In the genomic region with DNA sequence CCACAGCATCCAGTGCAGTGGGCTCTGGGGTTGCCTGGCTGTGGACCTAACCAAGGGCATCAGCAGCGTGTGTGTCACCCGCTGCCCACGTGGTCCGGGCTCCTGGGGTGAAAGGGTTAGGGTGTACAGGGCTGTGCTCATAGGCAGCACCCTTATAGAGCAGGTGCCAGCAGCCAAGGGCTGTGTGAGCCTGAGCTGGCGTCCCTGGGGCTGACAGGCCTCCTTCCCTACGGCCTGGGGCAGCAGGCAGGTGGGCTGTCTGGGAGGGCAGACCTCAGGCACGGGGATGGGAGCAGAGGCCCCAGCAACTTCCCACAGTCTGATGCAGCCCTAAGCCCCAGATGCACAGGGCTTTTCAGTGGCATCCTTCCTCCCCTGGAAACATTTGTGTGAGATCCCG, we compare ENCODE assay signal across 17 cellular contexts. TPM values are rescaled to one million over a fixed set of nuclear protein-coding genes. Genes with fewer than 3 reads are reported as not detected.
DNase-seq lines count a peak whose midpoint lies in the region; ATAC-seq and TF ChIP-seq lines count a peak whose summit lies in the region.
"Had no signal": no experiment of that assay in that cellular context is flagged by ENCODE, and none has a peak within 500 bp of the region (broad histone marks: within the 10 kb centered on the region; RNA-seq: fewer than 3 reads in every experiment).

No MANE protein-coding gene starts in this region.

- no peaks in the 10 kb centered on the region for H3K27me3 Mint-ChIP-seq in activated naive CD4-positive, alpha-beta T cell treated with anti-CD3 and anti-CD28 coated beads for 36 hours (ENCODE audit: low read depth)
- H3K27me3 Mint-ChIP-seq in dendritic cell treated with granulocyte-macrophage colony-stimulating factor and Interleukin-4, amounts not matched to agents 40 ng/mL and 50 ng/mL, for 4 days: peaks cover 5% of the 10 kb centered on the region
- no peaks in the 10 kb centered on the region for H3K27me3 Mint-ChIP-seq in stimulated activated memory B cell treated with anti-CD40 and anti-IgM and Interleukin-4, amounts not matched to agents 10 μg/mL and 1 μg/mL and 100 μg/mL, for 72 hours

- RAD21 ChIA-PET in HCT116 (lab: Charles Lee; ENCODE audit: low non-redundant PET in 1 of 2, low total read pairs in 2 of 2, uncharacterized antibody in 2 of 2, unreplicated experiment in 2 of 2): no interaction called here

- H3K36me3 ChIP-seq in HCT116 (ENCODE audit: control insufficient read depth in 1 of 2, insufficient read depth in 2 of 2, low read length in 2 of 2) (no peaks in the 10 kb centered on the region), A673 (ENCODE audit: insufficient read depth, low read length, poor library complexity, severe bottlenecking) (no peaks in the 10 kb centered on the region)

- DNase-seq in activated naive CD4-positive, alpha-beta T cell treated with anti-CD3 and anti-CD28 coated beads, Interleukin-2, amount 50 U/mL, for 72 hours (ENCODE audit: low spot score in 2 of 2): no peak
- DNase-seq in activated naive CD4-positive, alpha-beta T cell treated with anti-CD3 and anti-CD28 coated beads for 36 hours: no peak
- no peak for DNase-seq in HCT116 (ENCODE audit: low read depth, low spot score)
- no peak for DNase-seq in A673 (ENCODE audit: low spot score)
- DNase-seq in hepatic stellate cell (ENCODE audit: low spot score): no peak
- DNase-seq: ACHN; CD8-positive, alpha-beta T cell; EL; H9; NCI-H1436; NCI-H226; NCI-H526; PC-3 had no signal

- peaks cover 4 to 9% of the 10 kb centered on the region in 2 experiments; a peak in 2 of 4 replicates for H3K9me3 ChIP-seq in HCT116 (ENCODE audit: control insufficient read depth in 1 of 2, insufficient read depth in 1 of 2, low read depth in 1 of 2, low read length in 2 of 2)
- peaks cover 9% of the 10 kb centered on the region for H3K9me3 ChIP-seq in A673 (ENCODE audit: low read depth, low read length, poor library complexity, severe bottlenecking)

- no peaks in the 10 kb centered on the region for H3K4me1 ChIP-seq in HCT116 (ENCODE audit: control insufficient read depth in 1 of 2, insufficient read depth in 2 of 2, low read length in 2 of 2)
- H3K4me1 ChIP-seq in A673 (ENCODE audit: insufficient read depth, low read length, poor library complexity, severe bottlenecking): no peaks in the 10 kb centered on the region

- H3K27ac Mint-ChIP-seq in activated naive CD4-positive, alpha-beta T cell treated with anti-CD3 and anti-CD28 coated beads, Interleukin-2, amount 50 U/mL, for 72 hours: peak overlapping the region; percentile 32 to 46
- no peak overlapping the region for H3K27ac Mint-ChIP-seq in activated naive CD4-positive, alpha-beta T cell treated with anti-CD3 and anti-CD28 coated beads for 36 hours
- H3K27ac Mint-ChIP-seq in dendritic cell treated with granulocyte-macrophage colony-stimulating factor and Interleukin-4, amounts not matched to agents 40 ng/mL and 50 ng/mL, for 4 days: peak overlapping the region; percentile 72
- H3K27ac Mint-ChIP-seq in stimulated activated memory B cell treated with anti-CD40 and anti-IgM and Interleukin-4, amounts not matched to agents 10 μg/mL and 1 μg/mL and 100 μg/mL, for 72 hours: peak overlapping the region; percentile 65

- BruUV-seq in HCT116 (replicated peaks; lab: Mats Ljungman, UMichigan) (no TSS peak), A673 (replicated peaks; lab: Mats Ljungman, UMichigan) (no TSS peak)

- peaks cover 0 to 14% of the 10 kb centered on the region in 2 donors for H3K9me3 Mint-ChIP-seq in activated naive CD4-positive, alpha-beta T cell treated with anti-CD3 and anti-CD28 coated beads, Interleukin-2, amount 50 U/mL, for 72 hours
- peaks cover 14% of the 10 kb centered on the region for H3K9me3 Mint-ChIP-seq in activated naive CD4-positive, alpha-beta T cell treated with anti-CD3 and anti-CD28 coated beads for 36 hours
- peaks cover 6% of the 10 kb centered on the region for H3K9me3 Mint-ChIP-seq in dendritic cell treated with granulocyte-macrophage colony-stimulating factor and Interleukin-4, amounts not matched to agents 40 ng/mL and 50 ng/mL, for 4 days
- peaks cover 3% of the 10 kb centered on the region for H3K9me3 Mint-ChIP-seq in stimulated activated memory B cell treated with anti-CD40 and anti-IgM and Interleukin-4, amounts not matched to agents 10 μg/mL and 1 μg/mL and 100 μg/mL, for 72 hours

- H3K4me3 ChIP-seq in HCT116 (replicated peaks in 1 of 2; ENCODE audit: low read depth in 1 of 2, low read length in 2 of 2): no peak overlapping the region
- H3K4me3 ChIP-seq in A673 (ENCODE audit: low read depth, low read length, poor library complexity, severe bottlenecking): no peak overlapping the region

- peaks cover 23% of the 10 kb centered on the region for H3K4me1 Mint-ChIP-seq in activated naive CD4-positive, alpha-beta T cell treated with anti-CD3 and anti-CD28 coated beads for 36 hours (ENCODE audit: low read depth)
- peaks cover 56% of the 10 kb centered on the region for H3K4me1 Mint-ChIP-seq in dendritic cell treated with granulocyte-macrophage colony-stimulating factor and Interleukin-4, amounts not matched to agents 40 ng/mL and 50 ng/mL, for 4 days (ENCODE audit: low read depth)
- H3K4me1 Mint-ChIP-seq in stimulated activated memory B cell treated with anti-CD40 and anti-IgM and Interleukin-4, amounts not matched to agents 10 μg/mL and 1 μg/mL and 100 μg/mL, for 72 hours: peaks cover 24% of the 10 kb centered on the region
- H3K4me1 Mint-ChIP-seq: H9 had no signal

- no peaks in the 10 kb centered on the region for H3K79me2 ChIP-seq in HCT116 (ENCODE audit: insufficient read depth, low read length)

- intact Hi-C loops in activated naive CD4-positive, alpha-beta T cell treated with anti-CD3 and anti-CD28 coated beads for 36 hours (cut with micrococcal nuclease): no loop called here
- intact Hi-C loops in HCT116 (cut with micrococcal nuclease) (no loop called here), A673 (cut with micrococcal nuclease; ENCODE audit: unreplicated experiment) (no loop called here)
- intact Hi-C loops in dendritic cell treated with granulocyte-macrophage colony-stimulating factor and Interleukin-4, amounts not matched to agents 40 ng/mL and 50 ng/mL, for 4 days (cut with micrococcal nuclease): no loop called here

- H3K9ac ChIP-seq in HCT116 (ENCODE audit: low read length): no peak overlapping the region

- TF ChIP-seq CTCF in HCT116 (IDR thresholded peaks at IDR 0.05 in 2 of 3, conservative IDR thresholded peaks at IDR 0.05 in 1 of 3; ENCODE audit: borderline replicate concordance in 1 of 3, insufficient read depth in 1 of 3, low read depth in 2 of 3, low read length in 2 of 3) (no peak), A673 (conservative IDR thresholded peaks at IDR 0.05; ENCODE audit: low read depth, low read length) (no peak)

- TF ChIP-seq POLR2A in HCT116 (IDR thresholded peaks at IDR 0.05; ENCODE audit: borderline replicate concordance, extremely low read depth, insufficient read depth, insufficient read length): no peak

- no peak overlapping the region for H2AFZ ChIP-seq in HCT116 (ENCODE audit: low read depth, low read length, poor library complexity, severe bottlenecking)

- no peak for ATAC-seq in activated naive CD4-positive, alpha-beta T cell treated with anti-CD3 and anti-CD28 coated beads, Interleukin-2, amount 50 U/mL, for 72 hours
- ATAC-seq in HCT116: peak; percentile 23; the same call in 1 of the 2 replicates
- no peak for ATAC-seq in stimulated activated memory B cell treated with anti-CD40 and anti-IgM and Interleukin-4, amounts not matched to agents 10 μg/mL and 1 μg/mL and 100 μg/mL, for 72 hours
- ATAC-seq: CD8-positive, alpha-beta T cell; PC-3 had no signal

- no peak overlapping the region for H3K4me2 ChIP-seq in HCT116 (ENCODE audit: low read length)

- no peaks in the 10 kb centered on the region for H3K9me2 ChIP-seq in HCT116 (ENCODE audit: insufficient read depth)

- CTCF ChIA-PET in activated naive CD4-positive, alpha-beta T cell treated with anti-CD3 and anti-CD28 coated beads for 36 hours (lab: Charles Lee): interaction anchor here (0.6 to 2.1 kb wide), 4 partner anchors 8 to 158 kb away, joined by 3 to 7 read pairs (median 5); a partner anchor contains a TSS
- CTCF ChIA-PET in HCT116 (lab: Charles Lee): interaction anchor here (1.2 kb wide), 1 partner anchor 101 kb away, joined by 3 read pairs; no protein-coding TSS in a partner anchor
- CTCF ChIA-PET in A673 (lab: Charles Lee): no interaction called here

- H4K20me1 ChIP-seq in HCT116 (ENCODE audit: insufficient read depth): no peaks in the 10 kb centered on the region

- H3K27me3 ChIP-seq in HCT116 (ENCODE audit: insufficient read depth, low read length): peaks cover 33% of the 10 kb centered on the region
- H3K27me3 ChIP-seq in A673 (replicated peaks; ENCODE audit: insufficient read depth, low read depth, low read length, poor library complexity): no peaks in the 10 kb centered on the region

- peaks cover 4 to 9% of the 10 kb centered on the region in 2 donors for H3K36me3 Mint-ChIP-seq in activated naive CD4-positive, alpha-beta T cell treated with anti-CD3 and anti-CD28 coated beads, Interleukin-2, amount 50 U/mL, for 72 hours
- H3K36me3 Mint-ChIP-seq in activated naive CD4-positive, alpha-beta T cell treated with anti-CD3 and anti-CD28 coated beads for 36 hours (ENCODE audit: low read depth): peaks cover 3% of the 10 kb centered on the region
- H3K36me3 Mint-ChIP-seq in dendritic cell treated with granulocyte-macrophage colony-stimulating factor and Interleukin-4, amounts not matched to agents 40 ng/mL and 50 ng/mL, for 4 days (ENCODE audit: low read depth): peaks cover 86% of the 10 kb centered on the region
- peaks cover 21% of the 10 kb centered on the region for H3K36me3 Mint-ChIP-seq in stimulated activated memory B cell treated with anti-CD40 and anti-IgM and Interleukin-4, amounts not matched to agents 10 μg/mL and 1 μg/mL and 100 μg/mL, for 72 hours

- TF ChIP-seq RAD21 in HCT116 (IDR thresholded peaks at IDR 0.05; ENCODE audit: low read depth): no peak

- POLR2A ChIA-PET in HCT116 (lab: Charles Lee) (no interaction called here), A673 (lab: Charles Lee; ENCODE audit: low non-redundant PET) (no interaction called here)

- no peak overlapping the region for H3K4me3 Mint-ChIP-seq in activated naive CD4-positive, alpha-beta T cell treated with anti-CD3 and anti-CD28 coated beads for 36 hours
- H3K4me3 Mint-ChIP-seq in dendritic cell treated with granulocyte-macrophage colony-stimulating factor and Interleukin-4, amounts not matched to agents 40 ng/mL and 50 ng/mL, for 4 days: peak overlapping the region; percentile 14
- no peak overlapping the region for H3K4me3 Mint-ChIP-seq in stimulated activated memory B cell treated with anti-CD40 and anti-IgM and Interleukin-4, amounts not matched to agents 10 μg/mL and 1 μg/mL and 100 μg/mL, for 72 hours
- H3K4me3 Mint-ChIP-seq: H9 had no signal

- H3K27ac ChIP-seq in HCT116 (ENCODE audit: low read depth, low read length): no peak overlapping the region
- H3K27ac ChIP-seq in A673 (ENCODE audit: low read depth, low read length, poor library complexity, severe bottlenecking): no peak overlapping the region

RNA-seq across cellular contexts. Expression of a gene that starts 13.9 kb away (rescaled TPM):
- total RNA-seq in activated naive CD4-positive, alpha-beta T cell treated with anti-CD3 and anti-CD28 coated beads, Interleukin-2, amount 50 U/mL, for 72 hours: 1 to 10 TPM in 1 of 2 donors, under 1 TPM in 1; 0.46 to 4.0 TPM
- 1 to 10 TPM; 1.3 to 1.8 TPM for total RNA-seq in activated naive CD4-positive, alpha-beta T cell treated with anti-CD3 and anti-CD28 coated beads for 36 hours
- total RNA-seq in HCT116 (2021; ENCODE audit: unreplicated experiment) (0.71 TPM), A673 (2021) (not detected in 2 replicates)
- 0.11 and 0.17 TPM in 2 replicates for polyA plus RNA-seq in HCT116 (2012)
- total RNA-seq: H9, HT-29, PC-3 had no signal

RNA-seq across cellular contexts. Expression of a gene that starts 48.4 kb away (rescaled TPM):
- total RNA-seq in activated naive CD4-positive, alpha-beta T cell treated with anti-CD3 and anti-CD28 coated beads, Interleukin-2, amount 50 U/mL, for 72 hours: 1 to 10 TPM in 1 of 2 donors, not detected in 1; 2.3 TPM
- not detected for total RNA-seq in activated naive CD4-positive, alpha-beta T cell treated with anti-CD3 and anti-CD28 coated beads for 36 hours
- 54.4 TPM for total RNA-seq in HCT116 (2021; ENCODE audit: unreplicated experiment)
- polyA plus RNA-seq in HCT116 (2012): 83.1 and 93.8 TPM in 2 replicates
- total RNA-seq in A673 (2021): 0.57 TPM in 1 of 2 replicates, not detected in the other

RNA-seq across cellular contexts. Expression of a gene that starts 51.0 kb away (rescaled TPM):
- total RNA-seq in activated naive CD4-positive, alpha-beta T cell treated with anti-CD3 and anti-CD28 coated beads, Interleukin-2, amount 50 U/mL, for 72 hours: not detected
- not detected for total RNA-seq in activated naive CD4-positive, alpha-beta T cell treated with anti-CD3 and anti-CD28 coated beads for 36 hours
- not detected for total RNA-seq in HCT116 (2021; ENCODE audit: unreplicated experiment)
- not detected in 2 replicates for polyA plus RNA-seq in HCT116 (2012)
- total RNA-seq in A673 (2021): not detected in 2 replicates
- total RNA-seq: CD8-positive, alpha-beta T cell; H9; HT-29; PC-3 had no signal
- polyA plus RNA-seq: IgD-negative memory B cell had no signal

Comparison
In these comparisons a context has a peak if more than half of its experiments do, and no peak if none do; other contexts are left out.
1. RNA of a gene that starts 48.4 kb away (total RNA-seq): 54.4 TPM in HCT116 (single experiment); 2.3 TPM in activated naive CD4-positive, alpha-beta T cell treated with anti-CD3 and anti-CD28 coated beads, Interleukin-2, amount 50 U/mL, for 72 hours, 0.57 TPM in A673 and not detected in activated naive CD4-positive, alpha-beta T cell treated with anti-CD3 and anti-CD28 coated beads for 36 hours; every median in the first group is over 10 times any median in the second.